Comparison of ENCODE assay signal across 23 cellular contexts in the genomic region with DNA sequence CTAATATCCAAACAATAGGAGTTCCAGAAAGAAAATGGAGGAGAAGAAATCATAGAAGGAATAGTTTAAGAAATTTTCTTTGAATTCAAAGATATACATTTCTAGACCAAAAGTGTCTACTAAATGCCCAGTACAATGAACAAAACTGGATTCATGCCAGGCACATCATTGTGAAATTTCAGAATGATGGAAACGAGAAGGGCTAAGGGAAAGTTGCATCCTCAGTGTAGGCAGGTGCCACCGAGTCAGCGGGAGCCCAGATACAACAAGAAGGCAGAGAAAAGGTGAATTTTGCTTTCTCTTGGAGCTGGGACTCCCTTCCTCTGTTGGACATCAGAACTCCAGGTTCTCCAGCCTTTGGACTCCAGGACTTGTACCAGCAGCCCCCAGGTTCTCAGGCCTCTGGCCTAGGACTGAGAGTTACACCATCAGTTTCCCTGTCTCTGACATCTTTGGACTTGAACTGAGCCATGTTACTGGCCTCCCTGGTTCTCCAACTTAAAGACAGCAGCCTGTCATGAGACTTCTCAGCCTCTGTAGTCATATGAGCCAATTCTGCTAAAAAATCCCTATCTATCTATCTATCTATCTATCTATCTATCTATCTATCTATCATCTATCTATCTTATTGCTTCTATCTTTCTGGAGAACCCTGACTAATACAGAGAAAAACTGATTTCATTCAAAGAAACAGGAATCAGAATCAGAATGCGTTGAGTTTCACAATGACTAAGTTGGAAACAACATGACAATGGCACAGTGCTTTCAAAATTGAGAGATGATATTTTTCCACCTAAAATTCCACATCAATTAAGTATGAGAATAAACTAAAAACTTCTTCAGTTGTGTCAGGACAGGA.
DNase-seq lines count a peak whose midpoint lies in the region; ATAC-seq lines count a peak whose summit lies in the region.
"Had no signal": no experiment of that assay in that cellular context is flagged by ENCODE, and none has a peak within 500 bp of the region (broad histone marks: within the 10 kb centered on the region; RNA-seq: fewer than 3 reads in every experiment).

No MANE protein-coding gene starts in this region.

- no peaks in the 10 kb centered on the region for H3K27me3 ChIP-seq in effector memory CD4-positive, alpha-beta T cell (replicated peaks; ENCODE audit: control insufficient read depth, insufficient read depth, low read length, poor library complexity, severe bottlenecking)
- H3K27me3 ChIP-seq: BLaER1 treated with 17β-estradiol and CSF1 and Interleukin-3, amounts not matched to agents 10 nM and 100 nM; breast epithelium; SJCRH30; testis; vagina had no signal

- no peak overlapping the region for H3K4me3 Mint-ChIP-seq in activated T-cell treated with anti-CD3 and anti-CD28 coated beads, Interleukin-2, amount 50 U/mL, for 4 hours
- peak overlapping the region; percentile 14 for H3K4me3 Mint-ChIP-seq in activated T-helper 17 cell treated with anti-CD3 and anti-CD28 coated beads, Interleukin-2, amount 50 U/mL, for 72 hours
- no peak overlapping the region for H3K4me3 Mint-ChIP-seq in stimulated activated effector memory CD8-positive, alpha-beta T cell treated with anti-CD3 and anti-CD28 coated beads, Interleukin-12 subunit alpha, Interleukin-12 subunit beta, amount 100 ng/mL, for 72 hours
- H3K4me3 Mint-ChIP-seq: HFFc6, IgD-negative memory B cell had no signal

- no peak overlapping the region for H3K27ac ChIP-seq in effector memory CD4-positive, alpha-beta T cell (ENCODE audit: insufficient read depth, low read length, poor library complexity, severe bottlenecking)
- H3K27ac ChIP-seq: BLaER1 treated with 17β-estradiol and CSF1 and Interleukin-3, amounts not matched to agents 10 nM and 100 nM; breast epithelium; SJCRH30; testis; vagina had no signal

- H3K36me3 ChIP-seq in effector memory CD4-positive, alpha-beta T cell (ENCODE audit: control insufficient read depth, insufficient read depth, low read length), result no peaks in the 10 kb centered on the region
- H3K36me3 ChIP-seq: BLaER1 treated with 17β-estradiol and CSF1 and Interleukin-3, amounts not matched to agents 10 nM and 100 nM; breast epithelium; SJCRH30; vagina had no signal

- DNase-seq in activated T-cell treated with anti-CD3 and anti-CD28 coated beads, Interleukin-2, amount 50 U/mL, for 4 hours, result no peak
- no peak for DNase-seq in activated T-cell treated with anti-CD3 and anti-CD28 coated beads, Interleukin-2, amount 50 U/mL, for 1 hour
- DNase-seq in stimulated activated effector memory CD8-positive, alpha-beta T cell treated with anti-CD3 and anti-CD28 coated beads, Interleukin-12 subunit alpha, Interleukin-12 subunit beta, amount 100 ng/mL, for 72 hours (ENCODE audit: low spot score in 2 of 2), result peak in 1 of 2 donors; percentile 54
- no peak for DNase-seq in SKM-1 (lab: John Stamatoyannopoulos, UW; ENCODE audit: unreplicated experiment)
- no peak for DNase-seq in effector memory CD4-positive, alpha-beta T cell
- DNase-seq: ACHN; activated CD4-positive, alpha-beta T cell treated with anti-CD3 and anti-CD28 coated beads, Interleukin-2, amount 50 U/mL, for 1 hour; foreskin fibroblast; HFFc6; MM.1S; NCI-H187 treated with DMSO at 0.1 percent for 48 hours; NCI-H226; SJCRH30; testis had no signal

- H3K4me3 ChIP-seq in effector memory CD4-positive, alpha-beta T cell (ENCODE audit: insufficient read depth, low read depth, low read length, poor library complexity, severe bottlenecking), result no peak overlapping the region
- H3K4me3 ChIP-seq: BLaER1 treated with 17β-estradiol and CSF1 and Interleukin-3, amounts not matched to agents 10 nM and 100 nM; breast epithelium; SJCRH30; smooth muscle cell; testis; vagina had no signal

- peaks cover 7% of the 10 kb centered on the region for H3K27me3 Mint-ChIP-seq in activated T-cell treated with anti-CD3 and anti-CD28 coated beads, Interleukin-2, amount 50 U/mL, for 4 hours (ENCODE audit: low read depth)
- H3K27me3 Mint-ChIP-seq in activated T-helper 17 cell treated with anti-CD3 and anti-CD28 coated beads, Interleukin-2, amount 50 U/mL, for 72 hours, result peaks cover 24% of the 10 kb centered on the region
- H3K27me3 Mint-ChIP-seq: IgD-negative memory B cell had no signal

- peak overlapping the region; percentile 77 for H3K27ac Mint-ChIP-seq in activated T-helper 17 cell treated with anti-CD3 and anti-CD28 coated beads, Interleukin-2, amount 50 U/mL, for 72 hours
- no peak overlapping the region for H3K27ac Mint-ChIP-seq in stimulated activated effector memory CD8-positive, alpha-beta T cell treated with anti-CD3 and anti-CD28 coated beads, Interleukin-12 subunit alpha, Interleukin-12 subunit beta, amount 100 ng/mL, for 72 hours
- H3K27ac Mint-ChIP-seq: HFFc6, IgD-negative memory B cell had no signal

- H3K9me3 Mint-ChIP-seq in activated T-cell treated with anti-CD3 and anti-CD28 coated beads, Interleukin-2, amount 50 U/mL, for 4 hours, result peaks cover 24% of the 10 kb centered on the region
- peaks cover 11% of the 10 kb centered on the region for H3K9me3 Mint-ChIP-seq in activated T-helper 17 cell treated with anti-CD3 and anti-CD28 coated beads, Interleukin-2, amount 50 U/mL, for 72 hours
- peaks cover 17% of the 10 kb centered on the region for H3K9me3 Mint-ChIP-seq in stimulated activated effector memory CD8-positive, alpha-beta T cell treated with anti-CD3 and anti-CD28 coated beads, Interleukin-12 subunit alpha, Interleukin-12 subunit beta, amount 100 ng/mL, for 72 hours
- H3K9me3 Mint-ChIP-seq: HFFc6 had no signal

- H3K9me3 ChIP-seq in effector memory CD4-positive, alpha-beta T cell (ENCODE audit: control insufficient read depth, low read length), result no peaks in the 10 kb centered on the region
- H3K9me3 ChIP-seq: SJCRH30, testis, vagina had no signal

- peak; percentile 23 to 69 for ATAC-seq in activated T-cell treated with anti-CD3 and anti-CD28 coated beads, Interleukin-2, amount 50 U/mL, for 4 hours
- peak; percentile 69 for ATAC-seq in GM21529 (IDR thresholded peaks at IDR 0.05; ENCODE audit: unreplicated experiment)
- ATAC-seq in activated T-helper 17 cell treated with anti-CD3 and anti-CD28 coated beads, Interleukin-2, amount 50 U/mL, for 72 hours (replicated peaks), result peak; percentile 91
- ATAC-seq in stimulated activated effector memory CD8-positive, alpha-beta T cell treated with anti-CD3 and anti-CD28 coated beads, Interleukin-12 subunit alpha, Interleukin-12 subunit beta, amount 100 ng/mL, for 72 hours, result peak; percentile 85
- ATAC-seq in GM19324 (IDR thresholded peaks at IDR 0.05; ENCODE audit: low FRiP score, unreplicated experiment), result no peak
- ATAC-seq: Panc1 had no signal

- no peaks in the 10 kb centered on the region for H3K36me3 Mint-ChIP-seq in activated T-cell treated with anti-CD3 and anti-CD28 coated beads, Interleukin-2, amount 50 U/mL, for 4 hours (ENCODE audit: insufficient read depth)
- H3K36me3 Mint-ChIP-seq in activated T-helper 17 cell treated with anti-CD3 and anti-CD28 coated beads, Interleukin-2, amount 50 U/mL, for 72 hours (ENCODE audit: low read depth), result no peaks in the 10 kb centered on the region
- H3K36me3 Mint-ChIP-seq in stimulated activated effector memory CD8-positive, alpha-beta T cell treated with anti-CD3 and anti-CD28 coated beads, Interleukin-12 subunit alpha, Interleukin-12 subunit beta, amount 100 ng/mL, for 72 hours, result peaks cover 6% of the 10 kb centered on the region
- H3K36me3 Mint-ChIP-seq: IgD-negative memory B cell had no signal

- no peaks in the 10 kb centered on the region for H3K4me1 ChIP-seq in effector memory CD4-positive, alpha-beta T cell (ENCODE audit: control insufficient read depth, insufficient read depth, low read length, poor library complexity, severe bottlenecking)
- H3K4me1 ChIP-seq: breast epithelium, SJCRH30, testis, vagina had no signal

- H3K4me1 Mint-ChIP-seq in activated T-cell treated with anti-CD3 and anti-CD28 coated beads, Interleukin-2, amount 50 U/mL, for 4 hours (ENCODE audit: low read depth), result peaks cover 6% of the 10 kb centered on the region
- peaks cover 6% of the 10 kb centered on the region for H3K4me1 Mint-ChIP-seq in activated T-helper 17 cell treated with anti-CD3 and anti-CD28 coated beads, Interleukin-2, amount 50 U/mL, for 72 hours
- H3K4me1 Mint-ChIP-seq in stimulated activated effector memory CD8-positive, alpha-beta T cell treated with anti-CD3 and anti-CD28 coated beads, Interleukin-12 subunit alpha, Interleukin-12 subunit beta, amount 100 ng/mL, for 72 hours, result peaks cover 10% of the 10 kb centered on the region
